Comparison of ENCODE assay signal across 21 cellular contexts in genomic region chr1:56355422-56355821, GRCh38.
"Had no signal": no experiment of that assay in that cellular context is flagged by ENCODE, and none has a peak within 500 bp of the region (broad histone marks: within the 10 kb centered on the region; RNA-seq: fewer than 3 reads in every experiment).

No MANE protein-coding gene starts in this region.

- H3K4me1 Mint-ChIP-seq: activated CD4-positive, alpha-beta memory T cell treated with anti-CD3 and anti-CD28 coated beads, Interleukin-2, amount 10 ng/mL, durations not matched to agents 7 days and 5 days; activated CD8-positive, alpha-beta memory T cell treated with anti-CD3 and anti-CD28 coated beads, Interleukin-2, amount 10 ng/mL, durations not matched to agents 7 days and 5 days; activated naive CD8-positive, alpha-beta T cell treated with anti-CD3 and anti-CD28 coated beads for 36 hours; activated T-helper 17 cell treated with anti-CD3 and anti-CD28 coated beads, Interleukin-2, amount 50 U/mL, for 72 hours; naive thymus-derived CD8-positive, alpha-beta T cell; T-cell had no signal

- H3K9me3 Mint-ChIP-seq: activated CD4-positive, alpha-beta memory T cell treated with anti-CD3 and anti-CD28 coated beads, Interleukin-2, amount 10 ng/mL, durations not matched to agents 7 days and 5 days; activated T-helper 17 cell treated with anti-CD3 and anti-CD28 coated beads, Interleukin-2, amount 50 U/mL, for 72 hours had no signal

- H3K4me3 Mint-ChIP-seq: activated CD4-positive, alpha-beta memory T cell treated with anti-CD3 and anti-CD28 coated beads, Interleukin-2, amount 10 ng/mL, durations not matched to agents 7 days and 5 days; activated CD8-positive, alpha-beta memory T cell treated with anti-CD3 and anti-CD28 coated beads, Interleukin-2, amount 10 ng/mL, durations not matched to agents 7 days and 5 days; activated naive CD8-positive, alpha-beta T cell treated with anti-CD3 and anti-CD28 coated beads for 36 hours; activated T-helper 17 cell treated with anti-CD3 and anti-CD28 coated beads, Interleukin-2, amount 50 U/mL, for 72 hours; effector memory CD8-positive, alpha-beta T cell; naive thymus-derived CD8-positive, alpha-beta T cell; T-cell had no signal

- H3K27ac Mint-ChIP-seq: activated CD4-positive, alpha-beta memory T cell treated with anti-CD3 and anti-CD28 coated beads, Interleukin-2, amount 10 ng/mL, durations not matched to agents 7 days and 5 days; activated CD8-positive, alpha-beta memory T cell treated with anti-CD3 and anti-CD28 coated beads, Interleukin-2, amount 10 ng/mL, durations not matched to agents 7 days and 5 days; activated naive CD8-positive, alpha-beta T cell treated with anti-CD3 and anti-CD28 coated beads for 36 hours; activated T-helper 17 cell treated with anti-CD3 and anti-CD28 coated beads, Interleukin-2, amount 50 U/mL, for 72 hours; effector memory CD8-positive, alpha-beta T cell; naive thymus-derived CD8-positive, alpha-beta T cell; T-cell had no signal

- DNase-seq: activated CD4-positive, alpha-beta memory T cell treated with anti-CD3 and anti-CD28 coated beads, Interleukin-2, amount 10 ng/mL, durations not matched to agents 7 days and 5 days; activated CD4-positive, alpha-beta T cell treated with anti-CD3 and anti-CD28 coated beads for 48 hours; activated CD4-positive, CD25-positive, alpha-beta regulatory T cell; activated CD8-positive, alpha-beta memory T cell treated with anti-CD3 and anti-CD28 coated beads, Interleukin-2, amount 10 ng/mL, durations not matched to agents 7 days and 5 days; activated naive CD4-positive, alpha-beta T cell; activated naive CD8-positive, alpha-beta T cell treated with anti-CD3 and anti-CD28 coated beads for 36 hours; amniotic stem cell; caudate nucleus; effector memory CD8-positive, alpha-beta T cell; hypothalamus; islet precursor cell; mammary epithelial cell; naive thymus-derived CD8-positive, alpha-beta T cell; sigmoid colon; stimulated activated CD4-positive, alpha-beta T cell treated with anti-CD3 and anti-CD28 coated beads, Interleukin-12 subunit alpha, Interleukin-12 subunit beta, amount 100 ng/mL, for 4 hours; stimulated activated CD4-positive, alpha-beta T cell treated with anti-CD3 and anti-CD28 coated beads, Interleukin-1b, Interleukin-23, amount 100 ng/mL, for 48 hours; stimulated activated CD8-positive, alpha-beta memory T cell treated with anti-CD3 and anti-CD28 coated beads, Interleukin-4, amount 100 ng/mL, for 48 hours; stimulated activated naive CD4-positive, alpha-beta T cell; T-cell; upper lobe of right lung had no signal

- H3K36me3 Mint-ChIP-seq: activated CD8-positive, alpha-beta memory T cell treated with anti-CD3 and anti-CD28 coated beads, Interleukin-2, amount 10 ng/mL, durations not matched to agents 7 days and 5 days; activated naive CD8-positive, alpha-beta T cell treated with anti-CD3 and anti-CD28 coated beads for 36 hours; naive thymus-derived CD8-positive, alpha-beta T cell; T-cell had no signal

- H3K27me3 Mint-ChIP-seq: activated CD4-positive, alpha-beta memory T cell treated with anti-CD3 and anti-CD28 coated beads, Interleukin-2, amount 10 ng/mL, durations not matched to agents 7 days and 5 days; activated CD8-positive, alpha-beta memory T cell treated with anti-CD3 and anti-CD28 coated beads, Interleukin-2, amount 10 ng/mL, durations not matched to agents 7 days and 5 days had no signal

- ATAC-seq: activated CD8-positive, alpha-beta memory T cell treated with anti-CD3 and anti-CD28 coated beads, Interleukin-2, amount 10 ng/mL, durations not matched to agents 7 days and 5 days; activated T-helper 17 cell treated with anti-CD3 and anti-CD28 coated beads, Interleukin-2, amount 50 U/mL, for 72 hours; effector memory CD8-positive, alpha-beta T cell; naive thymus-derived CD8-positive, alpha-beta T cell; T-cell; upper lobe of right lung had no signal
